In genomic region chr3:72295276-72295973, GRCh38 we compare ENCODE assay signal across 23 cellular contexts.
"Had no signal": no experiment of that assay in that cellular context is flagged by ENCODE, and none has a peak within 500 bp of the region (broad histone marks: within the 10 kb centered on the region; RNA-seq: fewer than 3 reads in every experiment).

No MANE protein-coding gene starts in this region.

- DNase-seq: cortex of kidney; dorsolateral prefrontal cortex; effector CD8-positive, alpha-beta T cell; left colon; left ventricle myocardium superior; mesenchymal stem cell; naive thymus-derived CD4-positive, alpha-beta T cell; nephron progenitor cell; sigmoid colon; stimulated activated CD4-positive, alpha-beta T cell treated with anti-CD3 and anti-CD28 coated beads, Interleukin-2, amount 100 ng/mL, for 24 hours; stimulated activated CD4-positive, alpha-beta T cell treated with anti-CD3 and anti-CD28 coated beads, Interleukin-4, amount 100 ng/mL, for 4 hours; stimulated activated naive B cell treated with anti-CD40 and anti-IgM and Interleukin-4, amounts not matched to agents 10 μg/mL and 1 μg/mL and 100 μg/mL, for 72 hours; stimulated activated naive CD8-positive, alpha-beta T cell treated with anti-CD3 and anti-CD28 coated beads, Interleukin-15, amount 100 ng/mL, for 72 hours; substantia nigra; transverse colon had no signal

- ATAC-seq: foreskin keratinocyte; left colon; left ventricle myocardium superior; naive thymus-derived CD4-positive, alpha-beta T cell; stimulated activated naive B cell treated with anti-CD40 and anti-IgM and Interleukin-4, amounts not matched to agents 10 μg/mL and 1 μg/mL and 100 μg/mL, for 72 hours; stimulated activated naive CD8-positive, alpha-beta T cell treated with anti-CD3 and anti-CD28 coated beads, Interleukin-15, amount 100 ng/mL, for 72 hours had no signal

- H3K9ac ChIP-seq: parathyroid adenoma had no signal

- H3K27me3 ChIP-seq: dorsolateral prefrontal cortex, hepatocyte, right atrium auricular region, sigmoid colon had no signal

- H3K27ac ChIP-seq: dorsolateral prefrontal cortex, epithelial cell of prostate, foreskin keratinocyte, hepatocyte, parathyroid adenoma, right atrium auricular region, thoracic aorta had no signal

- H3K79me2 ChIP-seq: hepatocyte, parathyroid adenoma had no signal

- H3K9me3 ChIP-seq: right atrium auricular region, sigmoid colon, thoracic aorta, transverse colon had no signal

- H3K4me1 ChIP-seq: foreskin keratinocyte, parathyroid adenoma had no signal

- H3K4me3 ChIP-seq: dorsolateral prefrontal cortex, hepatocyte, lung, right atrium auricular region, sigmoid colon, skin epidermis, thoracic aorta, transverse colon had no signal

- H3K36me3 ChIP-seq: right atrium auricular region, sigmoid colon, thoracic aorta, transverse colon had no signal

- H2AFZ ChIP-seq: hepatocyte, parathyroid adenoma had no signal

- H3K4me2 ChIP-seq: hepatocyte had no signal
